In the genomic region with DNA sequence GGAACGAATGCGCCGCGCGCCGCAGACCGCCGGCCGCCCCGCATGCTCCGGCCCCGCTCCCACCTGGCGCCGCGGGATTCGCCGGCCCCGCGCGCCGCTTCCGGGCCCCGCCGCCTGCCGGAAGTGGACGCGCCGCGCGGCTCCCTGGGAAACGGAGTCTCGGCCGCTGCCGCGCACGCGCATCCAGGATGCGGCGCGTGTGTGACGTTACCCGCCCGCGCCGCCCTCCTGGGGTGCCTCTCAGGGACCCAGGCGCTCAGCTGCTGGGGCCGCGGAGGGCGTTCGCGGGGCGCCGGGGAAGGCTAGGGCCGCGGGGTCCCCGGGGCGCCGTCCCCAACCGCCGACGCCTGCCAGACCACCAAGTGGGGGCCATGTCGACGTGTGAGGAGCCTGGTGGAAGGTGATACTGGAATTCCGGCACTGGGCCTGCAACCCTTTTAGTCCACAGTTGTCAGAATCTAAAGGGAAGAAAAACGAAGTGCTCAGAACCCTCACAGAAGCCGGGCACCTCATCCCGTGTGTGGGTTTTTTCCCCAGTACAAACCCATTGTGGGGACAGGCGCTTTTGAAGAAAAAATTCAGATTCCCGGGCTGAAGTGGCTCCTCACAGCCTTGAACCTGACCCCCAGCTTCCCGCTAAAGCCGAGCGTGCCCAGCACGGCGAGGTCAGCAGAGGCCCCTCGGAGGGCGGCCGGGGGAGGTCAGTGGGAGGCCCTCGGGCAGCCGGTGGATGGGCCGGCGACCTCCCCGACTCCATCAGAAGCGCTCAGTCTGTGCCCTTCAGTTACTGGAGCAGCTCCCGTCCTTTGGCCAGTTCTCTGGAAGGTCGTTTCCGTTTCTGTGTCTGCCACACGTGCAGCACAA, we compare ENCODE assay signal across 1 cellular context.
TF ChIP-seq lines count a peak whose summit lies in the region.

A gene with protein sequence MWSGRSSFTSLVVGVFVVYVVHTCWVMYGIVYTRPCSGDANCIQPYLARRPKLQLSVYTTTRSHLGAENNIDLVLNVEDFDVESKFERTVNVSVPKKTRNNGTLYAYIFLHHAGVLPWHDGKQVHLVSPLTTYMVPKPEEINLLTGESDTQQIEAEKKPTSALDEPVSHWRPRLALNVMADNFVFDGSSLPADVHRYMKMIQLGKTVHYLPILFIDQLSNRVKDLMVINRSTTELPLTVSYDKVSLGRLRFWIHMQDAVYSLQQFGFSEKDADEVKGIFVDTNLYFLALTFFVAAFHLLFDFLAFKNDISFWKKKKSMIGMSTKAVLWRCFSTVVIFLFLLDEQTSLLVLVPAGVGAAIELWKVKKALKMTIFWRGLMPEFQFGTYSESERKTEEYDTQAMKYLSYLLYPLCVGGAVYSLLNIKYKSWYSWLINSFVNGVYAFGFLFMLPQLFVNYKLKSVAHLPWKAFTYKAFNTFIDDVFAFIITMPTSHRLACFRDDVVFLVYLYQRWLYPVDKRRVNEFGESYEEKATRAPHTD (minus strand): TSS at position 125 of the 864 bp plus-strand sequence. CDS start 258 bp downstream, outside the sequence.

TF ChIP-seq in HepG2, 621 proteins besides CTCF, POLR2A, EP300 and RAD21 (continued from another document and continues in another):
- TF ChIP-seq, protein P1, sequence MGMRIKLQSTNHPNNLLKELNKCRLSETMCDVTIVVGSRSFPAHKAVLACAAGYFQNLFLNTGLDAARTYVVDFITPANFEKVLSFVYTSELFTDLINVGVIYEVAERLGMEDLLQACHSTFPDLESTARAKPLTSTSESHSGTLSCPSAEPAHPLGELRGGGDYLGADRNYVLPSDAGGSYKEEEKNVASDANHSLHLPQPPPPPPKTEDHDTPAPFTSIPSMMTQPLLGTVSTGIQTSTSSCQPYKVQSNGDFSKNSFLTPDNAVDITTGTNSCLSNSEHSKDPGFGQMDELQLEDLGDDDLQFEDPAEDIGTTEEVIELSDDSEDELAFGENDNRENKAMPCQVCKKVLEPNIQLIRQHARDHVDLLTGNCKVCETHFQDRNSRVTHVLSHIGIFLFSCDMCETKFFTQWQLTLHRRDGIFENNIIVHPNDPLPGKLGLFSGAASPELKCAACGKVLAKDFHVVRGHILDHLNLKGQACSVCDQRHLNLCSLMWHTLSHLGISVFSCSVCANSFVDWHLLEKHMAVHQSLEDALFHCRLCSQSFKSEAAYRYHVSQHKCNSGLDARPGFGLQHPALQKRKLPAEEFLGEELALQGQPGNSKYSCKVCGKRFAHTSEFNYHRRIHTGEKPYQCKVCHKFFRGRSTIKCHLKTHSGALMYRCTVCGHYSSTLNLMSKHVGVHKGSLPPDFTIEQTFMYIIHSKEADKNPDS (CRISPR knock-in tag; IDR thresholded peaks at IDR 0.05), result no peak
- TF ChIP-seq NFYB (CRISPR knock-in tag; IDR thresholded peaks at IDR 0.05) (no peak), HNRNPK (IDR thresholded peaks at IDR 0.05; ENCODE audit: low read depth, low read length, poor library complexity, severe bottlenecking) (no peak), ARNTL (CRISPR knock-in tag; IDR thresholded peaks at IDR 0.05) (peak; percentile 42; the same call in 1 of the 2 replicates), ZNF501 (CRISPR knock-in tag; IDR thresholded peaks at IDR 0.05) (no peak; the same call in 1 of the 2 replicates), ZNF557 (CRISPR knock-in tag; IDR thresholded peaks at IDR 0.05) (no peak), ZNF850 (CRISPR knock-in tag; conservative IDR thresholded peaks at IDR 0.05) (no peak), ZNF510 (CRISPR knock-in tag; IDR thresholded peaks at IDR 0.05; ENCODE audit: low read depth) (no peak), ZNF644 (CRISPR knock-in tag; IDR thresholded peaks at IDR 0.05; ENCODE audit: low read depth) (no peak), ZNF781 (CRISPR knock-in tag; IDR thresholded peaks at IDR 0.05; ENCODE audit: borderline replicate concordance, not compliant biosample characterization) (no peak), ZSCAN25 (CRISPR knock-in tag; IDR thresholded peaks at IDR 0.05) (peak; percentile 60; the same call in 1 of the 2 replicates), SIX1 (CRISPR knock-in tag; IDR thresholded peaks at IDR 0.05; ENCODE audit: borderline replicate concordance) (no peak), PHB2 (IDR thresholded peaks at IDR 0.05; ENCODE audit: partially characterized antibody) (no peak), IKZF1 (IDR thresholded peaks at IDR 0.05) (no peak), ZMAT3 (CRISPR knock-in tag; conservative IDR thresholded peaks at IDR 0.05) (no peak), ZNF207 (IDR thresholded peaks at IDR 0.05; ENCODE audit: borderline replicate concordance) (no peak), MTA3 (CRISPR knock-in tag; IDR thresholded peaks at IDR 0.05) (no peak), ZNF33A (CRISPR knock-in tag; IDR thresholded peaks at IDR 0.05; ENCODE audit: borderline replicate concordance) (no peak), NBN (conservative IDR thresholded peaks at IDR 0.05) (no peak), NFE2L1 (CRISPR knock-in tag; IDR thresholded peaks at IDR 0.05; ENCODE audit: borderline replicate concordance) (no peak), ZBTB3 (CRISPR knock-in tag; IDR thresholded peaks at IDR 0.05; ENCODE audit: borderline replicate concordance, low read depth) (no peak)
- TF ChIP-seq, protein P2, sequence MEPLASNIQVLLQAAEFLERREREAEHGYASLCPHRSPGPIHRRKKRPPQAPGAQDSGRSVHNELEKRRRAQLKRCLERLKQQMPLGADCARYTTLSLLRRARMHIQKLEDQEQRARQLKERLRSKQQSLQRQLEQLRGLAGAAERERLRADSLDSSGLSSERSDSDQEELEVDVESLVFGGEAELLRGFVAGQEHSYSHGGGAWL (CRISPR knock-in tag; IDR thresholded peaks at IDR 0.05), result no peak
- TF ChIP-seq, protein P3, sequence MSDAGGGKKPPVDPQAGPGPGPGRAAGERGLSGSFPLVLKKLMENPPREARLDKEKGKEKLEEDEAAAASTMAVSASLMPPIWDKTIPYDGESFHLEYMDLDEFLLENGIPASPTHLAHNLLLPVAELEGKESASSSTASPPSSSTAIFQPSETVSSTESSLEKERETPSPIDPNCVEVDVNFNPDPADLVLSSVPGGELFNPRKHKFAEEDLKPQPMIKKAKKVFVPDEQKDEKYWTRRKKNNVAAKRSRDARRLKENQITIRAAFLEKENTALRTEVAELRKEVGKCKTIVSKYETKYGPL (CRISPR knock-in tag; IDR thresholded peaks at IDR 0.05), result no peak
- TF ChIP-seq, protein P4, sequence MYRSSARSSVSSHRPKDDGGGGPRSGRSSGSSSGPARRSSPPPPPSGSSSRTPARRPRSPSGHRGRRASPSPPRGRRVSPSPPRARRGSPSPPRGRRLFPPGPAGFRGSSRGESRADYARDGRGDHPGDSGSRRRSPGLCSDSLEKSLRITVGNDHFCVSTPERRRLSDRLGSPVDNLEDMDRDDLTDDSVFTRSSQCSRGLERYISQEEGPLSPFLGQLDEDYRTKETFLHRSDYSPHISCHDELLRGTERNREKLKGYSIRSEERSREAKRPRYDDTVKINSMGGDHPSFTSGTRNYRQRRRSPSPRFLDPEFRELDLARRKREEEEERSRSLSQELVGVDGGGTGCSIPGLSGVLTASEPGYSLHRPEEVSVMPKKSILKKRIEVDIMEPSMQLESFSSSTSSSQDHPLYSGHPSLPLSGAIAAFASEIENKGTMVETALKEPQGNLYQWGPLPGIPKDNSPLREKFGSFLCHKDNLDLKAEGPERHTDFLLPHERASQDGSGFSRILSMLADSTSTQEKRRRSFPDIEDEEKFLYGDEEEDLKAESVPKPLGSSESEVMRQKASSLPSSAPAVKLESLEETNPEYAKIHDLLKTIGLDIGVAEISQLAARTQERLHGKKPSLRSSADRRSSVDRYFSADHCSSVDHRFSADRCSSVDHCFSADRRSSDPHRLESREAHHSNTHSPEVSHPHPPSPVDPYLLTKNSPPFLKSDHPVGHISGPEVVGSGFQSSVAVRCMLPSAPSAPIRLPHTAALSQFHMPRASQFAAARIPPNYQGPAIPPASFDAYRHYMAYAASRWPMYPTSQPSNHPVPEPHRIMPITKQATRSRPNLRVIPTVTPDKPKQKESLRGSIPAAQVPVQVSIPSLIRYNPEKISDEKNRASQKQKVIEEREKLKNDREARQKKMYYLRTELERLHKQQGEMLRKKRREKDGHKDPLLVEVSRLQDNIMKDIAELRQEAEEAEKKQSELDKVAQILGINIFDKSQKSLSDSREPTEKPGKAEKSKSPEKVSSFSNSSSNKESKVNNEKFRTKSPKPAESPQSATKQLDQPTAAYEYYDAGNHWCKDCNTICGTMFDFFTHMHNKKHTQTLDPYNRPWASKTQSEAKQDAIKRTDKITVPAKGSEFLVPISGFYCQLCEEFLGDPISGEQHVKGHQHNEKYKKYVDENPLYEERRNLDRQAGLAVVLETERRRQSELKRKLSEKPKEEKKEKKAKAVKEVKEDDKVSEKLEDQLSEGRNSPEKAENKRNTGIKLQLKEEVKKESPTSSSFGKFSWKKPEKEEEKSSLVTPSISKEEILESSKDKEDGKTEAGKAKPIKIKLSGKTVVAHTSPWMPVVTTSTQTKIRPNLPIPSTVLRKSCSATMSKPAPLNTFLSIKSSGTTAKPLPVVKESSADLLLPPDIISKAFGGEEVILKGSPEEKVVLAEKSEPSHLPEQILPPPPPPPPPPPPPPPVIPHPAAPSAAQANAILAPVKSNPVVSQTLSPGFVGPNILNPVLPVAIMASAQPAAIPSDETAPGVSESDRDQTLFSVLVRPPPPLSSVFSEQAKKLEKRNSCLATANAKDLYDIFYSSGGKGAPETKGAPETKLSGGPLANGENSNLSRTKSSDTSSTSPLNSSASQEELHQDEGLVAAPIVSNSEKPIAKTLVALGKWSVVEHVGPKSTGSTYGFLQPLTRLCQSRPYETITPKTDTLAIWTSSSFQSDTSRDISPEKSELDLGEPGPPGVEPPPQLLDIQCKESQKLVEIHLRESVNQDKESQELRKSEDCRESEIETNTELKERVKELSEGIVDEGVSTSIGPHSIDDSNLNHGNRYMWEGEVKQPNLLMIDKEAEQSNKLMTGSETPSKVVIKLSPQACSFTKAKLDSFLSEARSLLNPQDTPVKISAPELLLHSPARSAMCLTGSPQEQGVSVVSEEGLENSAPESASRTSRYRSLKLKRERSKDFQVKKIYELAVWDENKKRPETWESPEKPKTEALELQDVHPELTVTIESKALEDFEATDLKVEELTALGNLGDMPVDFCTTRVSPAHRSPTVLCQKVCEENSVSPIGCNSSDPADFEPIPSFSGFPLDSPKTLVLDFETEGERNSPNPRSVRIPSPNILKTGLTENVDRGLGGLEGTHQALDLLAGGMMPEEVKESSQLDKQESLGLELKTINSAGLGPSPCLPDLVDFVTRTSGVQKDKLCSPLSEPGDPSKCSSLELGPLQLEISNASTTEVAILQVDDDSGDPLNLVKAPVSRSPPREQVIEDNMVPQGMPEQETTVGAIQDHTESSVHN (CRISPR knock-in tag; IDR thresholded peaks at IDR 0.05), result no peak
- TF ChIP-seq, protein P5, sequence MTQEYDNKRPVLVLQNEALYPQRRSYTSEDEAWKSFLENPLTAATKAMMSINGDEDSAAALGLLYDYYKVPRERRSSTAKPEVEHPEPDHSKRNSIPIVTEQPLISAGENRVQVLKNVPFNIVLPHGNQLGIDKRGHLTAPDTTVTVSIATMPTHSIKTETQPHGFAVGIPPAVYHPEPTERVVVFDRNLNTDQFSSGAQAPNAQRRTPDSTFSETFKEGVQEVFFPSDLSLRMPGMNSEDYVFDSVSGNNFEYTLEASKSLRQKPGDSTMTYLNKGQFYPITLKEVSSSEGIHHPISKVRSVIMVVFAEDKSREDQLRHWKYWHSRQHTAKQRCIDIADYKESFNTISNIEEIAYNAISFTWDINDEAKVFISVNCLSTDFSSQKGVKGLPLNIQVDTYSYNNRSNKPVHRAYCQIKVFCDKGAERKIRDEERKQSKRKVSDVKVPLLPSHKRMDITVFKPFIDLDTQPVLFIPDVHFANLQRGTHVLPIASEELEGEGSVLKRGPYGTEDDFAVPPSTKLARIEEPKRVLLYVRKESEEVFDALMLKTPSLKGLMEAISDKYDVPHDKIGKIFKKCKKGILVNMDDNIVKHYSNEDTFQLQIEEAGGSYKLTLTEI (CRISPR knock-in tag; conservative IDR thresholded peaks at IDR 0.05), result no peak
- TF ChIP-seq, protein P6, sequence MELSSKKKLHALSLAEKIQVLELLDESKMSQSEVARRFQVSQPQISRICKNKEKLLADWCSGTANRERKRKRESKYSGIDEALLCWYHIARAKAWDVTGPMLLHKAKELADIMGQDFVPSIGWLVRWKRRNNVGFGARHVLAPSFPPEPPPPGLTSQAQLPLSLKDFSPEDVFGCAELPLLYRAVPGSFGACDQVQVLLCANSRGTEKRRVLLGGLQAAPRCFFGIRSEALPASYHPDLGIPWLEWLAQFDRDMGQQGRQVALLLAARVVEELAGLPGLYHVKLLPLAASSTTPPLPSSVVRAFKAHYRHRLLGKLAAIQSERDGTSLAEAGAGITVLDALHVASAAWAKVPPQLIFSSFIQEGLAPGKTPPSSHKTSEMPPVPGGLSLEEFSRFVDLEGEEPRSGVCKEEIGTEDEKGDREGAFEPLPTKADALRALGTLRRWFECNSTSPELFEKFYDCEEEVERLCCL (CRISPR knock-in tag; IDR thresholded peaks at IDR 0.05; ENCODE audit: borderline replicate concordance), result no peak
- TF ChIP-seq, protein P7, sequence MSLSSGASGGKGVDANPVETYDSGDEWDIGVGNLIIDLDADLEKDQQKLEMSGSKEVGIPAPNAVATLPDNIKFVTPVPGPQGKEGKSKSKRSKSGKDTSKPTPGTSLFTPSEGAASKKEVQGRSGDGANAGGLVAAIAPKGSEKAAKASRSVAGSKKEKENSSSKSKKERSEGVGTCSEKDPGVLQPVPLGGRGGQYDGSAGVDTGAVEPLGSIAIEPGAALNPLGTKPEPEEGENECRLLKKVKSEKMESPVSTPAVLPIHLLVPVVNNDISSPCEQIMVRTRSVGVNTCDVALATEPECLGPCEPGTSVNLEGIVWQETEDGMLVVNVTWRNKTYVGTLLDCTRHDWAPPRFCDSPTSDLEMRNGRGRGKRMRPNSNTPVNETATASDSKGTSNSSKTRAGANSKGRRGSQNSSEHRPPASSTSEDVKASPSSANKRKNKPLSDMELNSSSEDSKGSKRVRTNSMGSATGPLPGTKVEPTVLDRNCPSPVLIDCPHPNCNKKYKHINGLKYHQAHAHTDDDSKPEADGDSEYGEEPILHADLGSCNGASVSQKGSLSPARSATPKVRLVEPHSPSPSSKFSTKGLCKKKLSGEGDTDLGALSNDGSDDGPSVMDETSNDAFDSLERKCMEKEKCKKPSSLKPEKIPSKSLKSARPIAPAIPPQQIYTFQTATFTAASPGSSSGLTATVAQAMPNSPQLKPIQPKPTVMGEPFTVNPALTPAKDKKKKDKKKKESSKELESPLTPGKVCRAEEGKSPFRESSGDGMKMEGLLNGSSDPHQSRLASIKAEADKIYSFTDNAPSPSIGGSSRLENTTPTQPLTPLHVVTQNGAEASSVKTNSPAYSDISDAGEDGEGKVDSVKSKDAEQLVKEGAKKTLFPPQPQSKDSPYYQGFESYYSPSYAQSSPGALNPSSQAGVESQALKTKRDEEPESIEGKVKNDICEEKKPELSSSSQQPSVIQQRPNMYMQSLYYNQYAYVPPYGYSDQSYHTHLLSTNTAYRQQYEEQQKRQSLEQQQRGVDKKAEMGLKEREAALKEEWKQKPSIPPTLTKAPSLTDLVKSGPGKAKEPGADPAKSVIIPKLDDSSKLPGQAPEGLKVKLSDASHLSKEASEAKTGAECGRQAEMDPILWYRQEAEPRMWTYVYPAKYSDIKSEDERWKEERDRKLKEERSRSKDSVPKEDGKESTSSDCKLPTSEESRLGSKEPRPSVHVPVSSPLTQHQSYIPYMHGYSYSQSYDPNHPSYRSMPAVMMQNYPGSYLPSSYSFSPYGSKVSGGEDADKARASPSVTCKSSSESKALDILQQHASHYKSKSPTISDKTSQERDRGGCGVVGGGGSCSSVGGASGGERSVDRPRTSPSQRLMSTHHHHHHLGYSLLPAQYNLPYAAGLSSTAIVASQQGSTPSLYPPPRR (CRISPR knock-in tag; IDR thresholded peaks at IDR 0.05; ENCODE audit: borderline replicate concordance), result no peak
